ENCODE assay signal across 17 cellular contexts in genomic region chr12:5040368-5040767, GRCh38. TPM values are rescaled to one million over a fixed set of nuclear protein-coding genes. Genes with fewer than 3 reads are reported as not detected.
A peak's percentile ranks its signal among the peaks of the same experiment; 100 is the strongest.
DNase-seq lines count a peak whose midpoint lies in the region; TF ChIP-seq lines count a peak whose summit lies in the region.
"Had no signal": no experiment of that assay in that cellular context is flagged by ENCODE, and none has a peak within 500 bp of the region (broad histone marks: within the 10 kb centered on the region; RNA-seq: fewer than 3 reads in every experiment).

No MANE protein-coding gene starts in this region.

- no peaks in the 10 kb centered on the region for H3K27me3 ChIP-seq in BLaER1
- H3K27me3 ChIP-seq in MM.1S (replicated peaks; ENCODE audit: insufficient read depth, low read length), result no peaks in the 10 kb centered on the region
- H3K27me3 ChIP-seq in OCI-LY3 (ENCODE audit: low read depth, low read length), result peaks cover 80% of the 10 kb centered on the region

- no peaks in the 10 kb centered on the region for H3K36me3 ChIP-seq in BLaER1
- no peaks in the 10 kb centered on the region for H3K36me3 ChIP-seq in MM.1S (replicated peaks; ENCODE audit: insufficient read depth, low read length)
- no peaks in the 10 kb centered on the region for H3K36me3 ChIP-seq in OCI-LY3 (replicated peaks; ENCODE audit: low read depth, low read length)
- H3K36me3 ChIP-seq: HAP-1 had no signal

- H3K9me3 ChIP-seq in BLaER1, result peaks cover 10% of the 10 kb centered on the region
- no peaks in the 10 kb centered on the region for H3K9me3 ChIP-seq in MM.1S (replicated peaks; ENCODE audit: insufficient read depth, low read length)
- no peaks in the 10 kb centered on the region for H3K9me3 ChIP-seq in OCI-LY3 (ENCODE audit: insufficient read depth, low read length)
- H3K9me3 ChIP-seq: A549, HAP-1 had no signal

- H3K79me2 ChIP-seq in MM.1S (ENCODE audit: low read length), result no peaks in the 10 kb centered on the region
- H3K79me2 ChIP-seq in OCI-LY3 (ENCODE audit: low read length), result no peaks in the 10 kb centered on the region

- H3K4me3 ChIP-seq in BLaER1, result no peak overlapping the region
- no peak overlapping the region for H3K4me3 ChIP-seq in MM.1S (ENCODE audit: low read length)
- peak overlapping the region; percentile 19; the same call in 1 of the 2 replicates for H3K4me3 ChIP-seq in OCI-LY3 (ENCODE audit: low read length)
- H3K4me3 ChIP-seq: A549, HAP-1 had no signal

- H3K4me1 ChIP-seq in BLaER1, result peaks cover 61% of the 10 kb centered on the region
- H3K4me1 ChIP-seq in MM.1S (ENCODE audit: low read length), result peaks cover 13% of the 10 kb centered on the region
- H3K4me1 ChIP-seq in OCI-LY3 (ENCODE audit: low read length), result peaks cover 18% of the 10 kb centered on the region
- H3K4me1 ChIP-seq: A549, HAP-1 had no signal

- DNase-seq in MM.1S (no peak), GM10248 (ENCODE audit: extremely low spot score) (no peak), A172 (ENCODE audit: low spot score) (no peak), substantia nigra (lab: John Stamatoyannopoulos, UW) (no peak)
- DNase-seq: CD4-positive, alpha-beta T cell; CD8-positive, alpha-beta memory T cell; DMS 273 treated with DMSO at 0.1 percent for 48 hours; DMS79; EL; GDM1; GOT3; HFFc6 had no signal

- H3K4me2 ChIP-seq in BLaER1 (peak overlapping the region; percentile 37; the same call in 1 of the 2 replicates), MM.1S (ENCODE audit: low read depth, low read length) (0 out of 2 replicates have a peak overlapping the region, but pooled peaks have one; percentile 13), OCI-LY3 (ENCODE audit: low read length) (peak overlapping the region; percentile 62)
- H3K4me2 ChIP-seq: A549 had no signal

- H3K9ac ChIP-seq in BLaER1, result no peak overlapping the region
- no peak overlapping the region for H3K9ac ChIP-seq in MM.1S (ENCODE audit: low read length)
- no peak overlapping the region for H3K9ac ChIP-seq in OCI-LY3 (ENCODE audit: low read length)

- POLR2A ChIA-PET in GM10248 (lab: Yijun Ruan, JAX), result no interaction called here

- TF ChIP-seq CTCF in MM.1S (IDR thresholded peaks at IDR 0.05; ENCODE audit: low read length) (no peak), OCI-LY3 (IDR thresholded peaks at IDR 0.05; ENCODE audit: low read depth, low read length) (no peak), GM10248 (IDR thresholded peaks at IDR 0.05; ENCODE audit: control extremely low read depth, extremely low read depth, low read depth, missing control alignments) (no peak)

- H3K27ac ChIP-seq in BLaER1, result no peak overlapping the region
- H3K27ac ChIP-seq in MM.1S (ENCODE audit: low read length), result no peak overlapping the region
- H3K27ac ChIP-seq in OCI-LY3 (ENCODE audit: low read length), result no peak overlapping the region
- no peak overlapping the region for H3K27ac ChIP-seq in substantia nigra (ENCODE audit: low read depth, low read length, poor library complexity, severe bottlenecking)
- H3K27ac ChIP-seq: 22Rv1, A549 had no signal

- H4K20me1 ChIP-seq in BLaER1, result no peaks in the 10 kb centered on the region
- H4K20me1 ChIP-seq in MM.1S (ENCODE audit: insufficient read depth, low read length), result no peaks in the 10 kb centered on the region
- peaks cover 18% of the 10 kb centered on the region for H4K20me1 ChIP-seq in OCI-LY3 (ENCODE audit: insufficient read depth, low read length)

- CTCF ChIA-PET in GM10248 (lab: Yijun Ruan, JAX), result interaction anchor here (0.8 to 2.6 kb wide), 9 partner anchors 13 to 185 kb away, joined by 3 to 14 read pairs (median 3); no protein-coding TSS in a partner anchor

- no peak overlapping the region for H2AFZ ChIP-seq in MM.1S (ENCODE audit: low read length)
- H2AFZ ChIP-seq in OCI-LY3 (ENCODE audit: low read depth, low read length), result no peak overlapping the region

- no peaks in the 10 kb centered on the region for H3F3A ChIP-seq in MM.1S (ENCODE audit: insufficient read depth, low read length)

- no peaks in the 10 kb centered on the region for H3K9me2 ChIP-seq in MM.1S (replicated peaks; ENCODE audit: insufficient read depth, low read length)

RNA-seq across cellular contexts. Expression of gene KCNA5, which starts 3.3 kb away (rescaled TPM):
- total RNA-seq in A172 (2014; rRNA removed; shearing (Covaris generic)), result not detected in 2 replicates
- total RNA-seq: CD4-positive, alpha-beta T cell; CD8-positive, alpha-beta memory T cell; HFFc6 had no signal
